ENCODE assay signal across 8 cellular contexts in genomic region chr2:20224191-20224715, GRCh38. TPM values are rescaled to one million over a fixed set of nuclear protein-coding genes. Genes with fewer than 3 reads are reported as not detected.
DNase-seq lines count a peak whose midpoint lies in the region; ATAC-seq, FAIRE-seq and TF ChIP-seq lines count a peak whose summit lies in the region.

No MANE protein-coding gene starts in this region.

- TF ChIP-seq CTCF in GM12865 (IDR thresholded peaks at IDR 0.05; ENCODE audit: insufficient read depth, low read depth, low read length, missing control alignments) (no peak), adrenal gland (IDR thresholded peaks at IDR 0.05) (no peak)

- H3K27ac ChIP-seq in adrenal gland, result peak overlapping the region in 4 of 5 donors; percentile 56 to 92 (median 74)

- H3K4me1 ChIP-seq in adrenal gland (replicated peaks in 1 of 2), result peaks cover 0 to 10% of the 10 kb centered on the region in 2 donors

- TF ChIP-seq POLR2A in adrenal gland (IDR thresholded peaks at IDR 0.05), result no peak

- H3K4me3 ChIP-seq in GM12865 (ENCODE audit: low read depth, low read length) (peak overlapping the region; percentile 66), adrenal gland (peak overlapping the region in 2 of 4 donors; percentile 46 to 83)

- 1% methylated on average over 65 to 66 of the region's 67 CpGs; no CpG with 5 or more reads in 2 of the 4 donors for whole genome bisulfite sequencing in adrenal gland, 4 donors

- H3K36me3 ChIP-seq in adrenal gland (replicated peaks in 1 of 2), result no peaks in the 10 kb centered on the region

- H3K9me3 ChIP-seq in adrenal gland (replicated peaks in 1 of 3), result no peaks in the 10 kb centered on the region

- peak; percentile 45 for DNase-seq in GM12865 (ENCODE audit: low read depth)
- no peak for DNase-seq in adrenal gland
- DNase-seq in left colon, result no peak
- DNase-seq in urothelium cell line (ENCODE audit: low spot score), result peak; percentile 60
- no peak for DNase-seq in retina
- no peak for DNase-seq in hypothalamus (lab: John Stamatoyannopoulos, UW)
- DNase-seq in DMS153 treated with DMSO at 0.1 percent for 48 hours (lab: John Stamatoyannopoulos, UW; ENCODE audit: unreplicated experiment), result no peak

- FAIRE-seq in urothelium cell line (lab: Jason Lieb, UNC), result no peak

- peaks cover 6% of the 10 kb centered on the region for H3K27me3 ChIP-seq in adrenal gland

- intact Hi-C loops in adrenal gland (cut with DNase I) (loop anchor here in 1 of 2 donors (5.0 kb wide), 1 partner anchor 87 kb away; no protein-coding TSS in a partner anchor), left colon (cut with DNase I, micrococcal nuclease) (loop anchor here in 1 of 2 donors (10.0 kb wide), 1 partner anchor 89 kb away; no protein-coding TSS in a partner anchor)

- peak; percentile 24 for ATAC-seq in HG02852 (IDR thresholded peaks at IDR 0.05; ENCODE audit: unreplicated experiment)
- ATAC-seq in left colon, result peak; percentile 23

RNA-seq across cellular contexts. Expression of gene SDC1, which starts 0.7 kb away (rescaled TPM):
- total RNA-seq in adrenal gland (10 to 100 TPM in 5 of 8 donors, 1 to 10 TPM in 3; 3.1 to 74.2 (median 24.4) TPM), left colon (100 to 1,000 TPM; 159 to 184 TPM)
- polyA plus RNA-seq in adrenal gland, result 10 to 100 TPM in 1 of 3 donors, 1 to 10 TPM in 2; 6.7 to 19.2 (median 6.7) TPM

Comparison
In these comparisons a context has a peak if more than half of its experiments do, and no peak if none do; other contexts are left out.
1. DNase-seq: peak in GM12865 (single experiment) and urothelium cell line (single experiment); none in adrenal gland (0 of 7), left colon (0 of 2), retina (single experiment), hypothalamus (0 of 51) and DMS153 treated with DMSO at 0.1 percent for 48 hours (single experiment).